Comparison of ENCODE assay signal across 13 cellular contexts in genomic region chr17:35898283-35899070, GRCh38. TPM values are rescaled to one million over a fixed set of nuclear protein-coding genes. Genes with fewer than 3 reads are reported as not detected.
DNase-seq lines count a peak whose midpoint lies in the region; ATAC-seq and TF ChIP-seq lines count a peak whose summit lies in the region.
"Had no signal": no experiment of that assay in that cellular context is flagged by ENCODE, and none has a peak within 500 bp of the region (broad histone marks: within the 10 kb centered on the region; RNA-seq: fewer than 3 reads in every experiment).

No MANE protein-coding gene starts in this region.

- CTCF ChIA-PET in activated naive CD4-positive, alpha-beta T cell treated with anti-CD3 and anti-CD28 coated beads for 36 hours (lab: Charles Lee) = no interaction called here

- no peak for TF ChIP-seq POLR2A in thyroid gland (IDR thresholded peaks at IDR 0.05)

- no peaks in the 10 kb centered on the region for H3K36me3 ChIP-seq in thyroid gland
- H3K36me3 ChIP-seq: esophagus squamous epithelium had no signal

- H3K9me3 Mint-ChIP-seq in activated naive CD4-positive, alpha-beta T cell treated with anti-CD3 and anti-CD28 coated beads for 36 hours = no peaks in the 10 kb centered on the region
- H3K9me3 Mint-ChIP-seq: activated B cell treated with CpG ODN at 0.5 μM for 24 hours, IgD-negative memory B cell had no signal

- peaks cover 13% of the 10 kb centered on the region for H3K4me1 Mint-ChIP-seq in activated naive CD4-positive, alpha-beta T cell treated with anti-CD3 and anti-CD28 coated beads for 36 hours (ENCODE audit: low read depth)
- H3K4me1 Mint-ChIP-seq: IgD-negative memory B cell, neural crest cell had no signal

- 50 to 54% methylated on average over 6 of the region's 6 CpGs for WGBS in thyroid gland, 2 donors

- H3K4me3 Mint-ChIP-seq in activated naive CD4-positive, alpha-beta T cell treated with anti-CD3 and anti-CD28 coated beads for 36 hours = no peak overlapping the region
- H3K4me3 Mint-ChIP-seq: activated B cell treated with CpG ODN at 0.5 μM for 24 hours, IgD-negative memory B cell, neural crest cell had no signal

- H3K4me3 ChIP-seq in thyroid gland (replicated peaks in 1 of 3) = no peak overlapping the region
- H3K4me3 ChIP-seq: esophagus squamous epithelium had no signal

- DNase-seq in activated naive CD4-positive, alpha-beta T cell treated with anti-CD3 and anti-CD28 coated beads for 36 hours = peak; percentile 39
- no peak for DNase-seq in activated naive CD4-positive, alpha-beta T cell (lab: John Stamatoyannopoulos, UW)
- peak; percentile 77 for DNase-seq in RPMI8226
- peak; percentile 1 for DNase-seq in cerebellar cortex (ENCODE audit: low spot score)
- peak; percentile 78 to 83 for DNase-seq in thyroid gland
- DNase-seq in NCI-H2227 (lab: John Stamatoyannopoulos, UW; ENCODE audit: unreplicated experiment) = no peak
- DNase-seq in GM20000 (ENCODE audit: low spot score) = no peak
- DNase-seq: activated B cell treated with CpG ODN at 0.5 μM for 24 hours, esophagus squamous epithelium had no signal

- no peak overlapping the region for H3K27ac ChIP-seq in thyroid gland
- H3K27ac ChIP-seq: C4-2B, esophagus squamous epithelium had no signal

- H3K27me3 Mint-ChIP-seq in activated naive CD4-positive, alpha-beta T cell treated with anti-CD3 and anti-CD28 coated beads for 36 hours (ENCODE audit: low read depth) = peaks cover 2% of the 10 kb centered on the region

- H3K27me3 ChIP-seq in thyroid gland = no peaks in the 10 kb centered on the region

- no peak overlapping the region for H3K27ac Mint-ChIP-seq in activated naive CD4-positive, alpha-beta T cell treated with anti-CD3 and anti-CD28 coated beads for 36 hours
- H3K27ac Mint-ChIP-seq: activated B cell treated with CpG ODN at 0.5 μM for 24 hours, IgD-negative memory B cell had no signal

- no peaks in the 10 kb centered on the region for H3K36me3 Mint-ChIP-seq in activated naive CD4-positive, alpha-beta T cell treated with anti-CD3 and anti-CD28 coated beads for 36 hours (ENCODE audit: low read depth)
- H3K36me3 Mint-ChIP-seq: IgD-negative memory B cell had no signal

- no peak for TF ChIP-seq CTCF in thyroid gland (IDR thresholded peaks at IDR 0.05)
- no peak for TF ChIP-seq CTCF in GM20000 (IDR thresholded peaks at IDR 0.05; ENCODE audit: extremely low read depth, missing control alignments)

- H3K4me1 ChIP-seq in thyroid gland = no peaks in the 10 kb centered on the region

- ATAC-seq in GM19452 (IDR thresholded peaks at IDR 0.05; ENCODE audit: unreplicated experiment) = no peak

- H3K9me3 ChIP-seq in thyroid gland = no peaks in the 10 kb centered on the region
- H3K9me3 ChIP-seq: esophagus squamous epithelium had no signal

- intact Hi-C loops in activated naive CD4-positive, alpha-beta T cell treated with anti-CD3 and anti-CD28 coated beads for 36 hours (cut with micrococcal nuclease) = no loop called here
- intact Hi-C loops in thyroid gland (cut with DNase I) = no loop called here

RNA-seq across cellular contexts. Expression of gene CCL5, which starts 18.3 kb away (rescaled TPM):
- 1 to 10 TPM; 1.9 to 2.5 TPM for total RNA-seq in activated naive CD4-positive, alpha-beta T cell treated with anti-CD3 and anti-CD28 coated beads for 36 hours
- 1 to 10 TPM; 2.1 to 5.3 (median 3.8) TPM for total RNA-seq in thyroid gland
- total RNA-seq: neural crest cell had no signal

RNA-seq across cellular contexts. Expression of gene HEATR9, which starts 29.8 kb away (rescaled TPM):
- not detected for total RNA-seq in activated naive CD4-positive, alpha-beta T cell treated with anti-CD3 and anti-CD28 coated beads for 36 hours
- under 1 TPM in 1 of 4 donors, not detected in 3; 0.40 TPM for total RNA-seq in thyroid gland
- total RNA-seq: activated B cell treated with CpG ODN at 0.5 μM for 24 hours, neural crest cell had no signal

RNA-seq across cellular contexts. Expression of gene RDM1, which starts 32.1 kb away (rescaled TPM):
- 10 to 100 TPM; 18.6 to 21.6 TPM for total RNA-seq in activated naive CD4-positive, alpha-beta T cell treated with anti-CD3 and anti-CD28 coated beads for 36 hours
- total RNA-seq in thyroid gland = under 1 TPM in 1 of 4 donors, not detected in 3; 0.93 TPM
- total RNA-seq: activated B cell treated with CpG ODN at 0.5 μM for 24 hours had no signal

RNA-seq across cellular contexts. Expression of gene LYZL6, which starts 45.0 kb away (rescaled TPM):
- total RNA-seq in activated naive CD4-positive, alpha-beta T cell treated with anti-CD3 and anti-CD28 coated beads for 36 hours = not detected
- total RNA-seq in thyroid gland = not detected
- total RNA-seq: activated B cell treated with CpG ODN at 0.5 μM for 24 hours, esophagus squamous epithelium, neural crest cell had no signal

Comparison
In these comparisons a context has a peak if more than half of its experiments do, and no peak if none do; other contexts are left out.
1. DNase-seq: peak in activated naive CD4-positive, alpha-beta T cell treated with anti-CD3 and anti-CD28 coated beads for 36 hours (single experiment), RPMI8226 (single experiment), cerebellar cortex (single experiment) and thyroid gland (2 of 2); none in activated naive CD4-positive, alpha-beta T cell (0 of 4), NCI-H2227 (single experiment) and GM20000 (single experiment).
2. RNA of gene RDM1, which starts 32.1 kb away (total RNA-seq): 18.6 to 21.6 TPM in activated naive CD4-positive, alpha-beta T cell treated with anti-CD3 and anti-CD28 coated beads for 36 hours; 0.93 TPM in thyroid gland; every median in the first group is over 10 times any median in the second.